19 cellular contexts compared by ENCODE assay signal in the genomic region with DNA sequence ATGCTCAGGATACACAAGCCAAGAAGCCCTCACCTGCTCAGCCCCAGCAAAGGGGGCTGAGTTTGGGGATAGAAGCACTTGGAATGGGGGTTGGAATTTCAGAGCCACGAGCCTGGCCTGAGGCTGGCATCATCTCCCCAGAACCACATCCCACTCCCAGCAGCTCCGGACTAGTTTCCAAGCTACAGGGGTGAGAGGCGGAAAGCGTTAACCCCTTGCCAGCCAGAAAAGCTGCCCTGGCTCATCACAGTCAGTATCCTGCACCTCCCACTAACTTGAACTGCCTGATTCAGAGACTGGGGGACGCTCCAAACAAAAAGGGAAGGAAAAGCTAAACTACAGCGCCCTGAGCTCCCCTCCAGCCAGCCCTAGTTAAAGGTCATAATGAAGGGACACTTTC. TPM values are rescaled to one million over a fixed set of nuclear protein-coding genes. Genes with fewer than 3 reads are reported as not detected.
DNase-seq lines count a peak whose midpoint lies in the region; ATAC-seq, FAIRE-seq and TF ChIP-seq lines count a peak whose summit lies in the region.
"Had no signal": no experiment of that assay in that cellular context is flagged by ENCODE, and none has a peak within 500 bp of the region (broad histone marks: within the 10 kb centered on the region; RNA-seq: fewer than 3 reads in every experiment).

No MANE protein-coding gene starts in this region.

- H3K9me3 ChIP-seq in heart left ventricle (no peaks in the 10 kb centered on the region), H1 (ENCODE audit: insufficient read depth in 2 of 2, low read depth in 1 of 2, low read length in 1 of 2) (no peaks in the 10 kb centered on the region), spleen (no peaks in the 10 kb centered on the region), PC-3 (ENCODE audit: low read length) (no peaks in the 10 kb centered on the region)
- H3K9me3 ChIP-seq: BLaER1 had no signal

- no peak overlapping the region for H2BK15ac ChIP-seq in H1 (ENCODE audit: low read length)

- H3K4ac ChIP-seq in H1 (replicated peaks; ENCODE audit: insufficient read length, low read depth, low read length), result no peak overlapping the region

- H3K23ac ChIP-seq in H1 (ENCODE audit: insufficient read length), result no peak overlapping the region

- DNase-seq in cardiac septum (ENCODE audit: low spot score) (peak; percentile 63), heart left ventricle (no peak), H1 (ENCODE audit: low read depth in 1 of 2, low spot score in 2 of 2) (no peak), spleen (peak; percentile 44), NCI-H345 treated with DMSO at 0.1 percent for 48 hours (lab: John Stamatoyannopoulos, UW; ENCODE audit: unreplicated experiment) (no peak), NCI-H748 treated with DMSO at 0.1 percent for 48 hours (lab: John Stamatoyannopoulos, UW) (no peak), PC-3 (no peak)
- DNase-seq: CD4-positive, alpha-beta memory T cell; DMS153; DMS79; GF-D8; HFFc6 had no signal

- no peaks in the 10 kb centered on the region for H3K9me3 Mint-ChIP-seq in nephron
- H3K9me3 Mint-ChIP-seq: CD4-positive, alpha-beta memory T cell; HFFc6 had no signal

- no TSS peak for BruUV-seq in PC-3 (replicated peaks; lab: Mats Ljungman, UMichigan)

- H3K79me2 ChIP-seq in H1 (ENCODE audit: control insufficient read depth in 1 of 2, insufficient read depth in 2 of 2, low read length in 2 of 2) (no peaks in the 10 kb centered on the region), PC-3 (ENCODE audit: low read length) (no peaks in the 10 kb centered on the region)

- H3K4me2 ChIP-seq in H1 (ENCODE audit: insufficient read depth in 1 of 2, low read depth in 2 of 2, low read length in 2 of 2), result no peak overlapping the region; a peak in 1 of 4 replicates
- no peak overlapping the region for H3K4me2 ChIP-seq in PC-3 (ENCODE audit: low read length)
- H3K4me2 ChIP-seq: BLaER1 had no signal

- H3K27me3 Mint-ChIP-seq in nephron (ENCODE audit: low read depth), result peaks cover 58% of the 10 kb centered on the region

- intact Hi-C loops in cardiac septum (cut with DNase I) (no loop called here), heart left ventricle (cut with DNase I) (no loop called here), spleen (cut with DNase I; ENCODE audit: low total_unique reads) (no loop called here), PC-3 (cut with micrococcal nuclease) (no loop called here)

- H3K4me1 ChIP-seq in heart left ventricle, result peaks cover 0 to 10% (median 0%) of the 10 kb centered on the region in 12 donors
- peaks cover 0 to 6% (median 5%) of the 10 kb centered on the region in 4 experiments; a peak in 3 of 7 replicates for H3K4me1 ChIP-seq in H1 (replicated peaks in 1 of 4; ENCODE audit: control insufficient read depth in 3 of 4, insufficient read depth in 4 of 4, low read length in 3 of 4)
- peaks cover 0 to 12% (median 0%) of the 10 kb centered on the region in 6 donors for H3K4me1 ChIP-seq in spleen
- H3K4me1 ChIP-seq in PC-3 (ENCODE audit: insufficient read depth, low read length), result no peaks in the 10 kb centered on the region
- H3K4me1 ChIP-seq: BLaER1 had no signal

- peak overlapping the region; percentile 68; the same call in 1 of the 2 replicates for H2AFZ ChIP-seq in H1 (ENCODE audit: low read length)
- H2AFZ ChIP-seq in PC-3 (ENCODE audit: low read length), result no peak overlapping the region

- no peak overlapping the region; a peak in 1 of 7 replicates for H3K9ac ChIP-seq in H1 (replicated peaks in 1 of 4; ENCODE audit: extremely low read depth in 1 of 4, low read depth in 3 of 4, low read length in 3 of 4)
- no peak overlapping the region for H3K9ac ChIP-seq in PC-3 (ENCODE audit: low read length)
- H3K9ac ChIP-seq: BLaER1 had no signal

- no peak for ATAC-seq in heart left ventricle
- ATAC-seq in PC-3, result no peak
- ATAC-seq: HCT116 had no signal

- H3K18ac ChIP-seq in H1 (ENCODE audit: extremely low read depth, low read length), result no peak overlapping the region

- TF ChIP-seq EP300 in H1 (IDR thresholded peaks at IDR 0.05; ENCODE audit: borderline replicate concordance in 1 of 2, low read depth in 2 of 2, low read length in 2 of 2), result no peak

- TF ChIP-seq CTCF in heart left ventricle (IDR thresholded peaks at IDR 0.05) (no peak), H1 (IDR thresholded peaks at IDR 0.05; ENCODE audit: control extremely low read depth in 1 of 3, insufficient read depth in 1 of 3, low read depth in 1 of 3, low read length in 3 of 3) (no peak), nephron (IDR thresholded peaks at IDR 0.05; ENCODE audit: unreplicated experiment in 3 of 3) (no peak), spleen (IDR thresholded peaks at IDR 0.05 in 8 of 11, conservative IDR thresholded peaks at IDR 0.05 in 3 of 11) (no peak), PC-3 (conservative IDR thresholded peaks at IDR 0.05; ENCODE audit: low read depth, low read length) (no peak)

- no peak overlapping the region for H2BK5ac ChIP-seq in H1 (ENCODE audit: low read depth, low read length)

- 68 to 80% (median 76%) methylated on average over 6 of the region's 6 CpGs for WGBS in heart left ventricle, 4 donors
- WGBS in H1 (ENCODE audit: extremely low coverage in 1 of 2, insufficient coverage in 1 of 2, insufficient read length in 1 of 2, insufficient replicate concordance in 2 of 2, low coverage in 1 of 2, low lambda C conversion rate in 2 of 2, missing lambda C conversion rate in 1 of 2), 2 experiments, result 44% methylated on average over 6 of the region's 6 CpGs; no CpG with 5 or more reads in 1 of the 2 experiments
- WGBS in spleen, 5 donors, result 62 to 78% (median 65%) methylated on average over 5 to 6 of the region's 6 CpGs

- H4K8ac ChIP-seq in H1 (ENCODE audit: extremely low read depth, insufficient read depth, low read length), result no peak overlapping the region

- H3K27me3 ChIP-seq in heart left ventricle, result no peaks in the 10 kb centered on the region
- peaks cover 0 to 6% (median 2%) of the 10 kb centered on the region in 4 experiments; a peak in 2 of 7 replicates for H3K27me3 ChIP-seq in H1 (replicated peaks in 1 of 4; ENCODE audit: control insufficient read depth in 3 of 4, extremely low read depth in 1 of 4, insufficient read depth in 3 of 4, low read length in 3 of 4)
- peaks cover 0 to 36% (median 0%) of the 10 kb centered on the region in 7 donors for H3K27me3 ChIP-seq in spleen (replicated peaks in 1 of 7)
- H3K27me3 ChIP-seq in PC-3 (ENCODE audit: low read length), result peaks cover 98% of the 10 kb centered on the region
- H3K27me3 ChIP-seq: BLaER1 had no signal

- H3K36me3 ChIP-seq in heart left ventricle (no peaks in the 10 kb centered on the region), H1 (ENCODE audit: control insufficient read depth in 2 of 4, insufficient read depth in 4 of 4, low read length in 3 of 4) (no peaks in the 10 kb centered on the region), spleen (no peaks in the 10 kb centered on the region), PC-3 (ENCODE audit: low read depth, low read length) (no peaks in the 10 kb centered on the region)
- H3K36me3 ChIP-seq: BLaER1 had no signal

- CTCF ChIA-PET in H1 (lab: Charles Lee; ENCODE audit: partially characterized antibody), result interaction anchor here (1.2 to 1.6 kb wide), 4 partner anchors 15 to 314 kb away, joined by 3 to 7 read pairs (median 4); no protein-coding TSS in a partner anchor
- CTCF ChIA-PET in PC-3 (lab: Charles Lee), result no interaction called here

- no peak overlapping the region for H4K5ac ChIP-seq in H1 (ENCODE audit: insufficient read length, low read depth, low read length)

- no peak overlapping the region for H2AK5ac ChIP-seq in H1 (ENCODE audit: low read depth, low read length)

- 0 out of 2 replicates have a peak overlapping the region, but pooled peaks have one; percentile 20 for H2BK12ac ChIP-seq in H1 (ENCODE audit: low read depth, low read length)

- H2BK120ac ChIP-seq in H1 (replicated peaks; ENCODE audit: low read depth, low read length), result no peak overlapping the region

- no peak overlapping the region for H3K56ac ChIP-seq in H1 (replicated peaks; ENCODE audit: insufficient read length, low read depth, low read length)

- H3K4me3 Mint-ChIP-seq in nephron, result no peak overlapping the region
- H3K4me3 Mint-ChIP-seq: CD14-positive monocyte; CD4-positive, alpha-beta memory T cell; HFFc6 had no signal

- no peak overlapping the region for H3K14ac ChIP-seq in H1 (ENCODE audit: insufficient read length)

- no peaks in the 10 kb centered on the region for H3K79me1 ChIP-seq in H1 (ENCODE audit: low read depth, low read length)

- H3K36me3 Mint-ChIP-seq in nephron (ENCODE audit: low read depth), result no peaks in the 10 kb centered on the region
- H3K36me3 Mint-ChIP-seq: CD14-positive monocyte; CD4-positive, alpha-beta memory T cell had no signal

- peaks cover 24% of the 10 kb centered on the region for H3K4me1 Mint-ChIP-seq in nephron
- H3K4me1 Mint-ChIP-seq: CD14-positive monocyte; CD4-positive, alpha-beta memory T cell had no signal

- no peaks in the 10 kb centered on the region for H3F3A ChIP-seq in PC-3 (ENCODE audit: low read length, unreplicated experiment)

- FAIRE-seq in H1 (lab: Jason Lieb, UNC), result no peak
- FAIRE-seq: H54 had no signal

- H3K9me2 ChIP-seq in PC-3 (replicated peaks; ENCODE audit: low read length), result no peaks in the 10 kb centered on the region

- H2BK20ac ChIP-seq in H1 (ENCODE audit: low read length), result no peak overlapping the region

- H3K27ac Mint-ChIP-seq in nephron, result peak overlapping the region in 2 of 3 experiments; percentile 8 to 67
- H3K27ac Mint-ChIP-seq: CD14-positive monocyte; CD4-positive, alpha-beta memory T cell; HFFc6 had no signal

- H3K23me2 ChIP-seq in H1 (ENCODE audit: low read depth, low read length), result no peaks in the 10 kb centered on the region

- no peak overlapping the region for H3K4me3 ChIP-seq in heart left ventricle
- H3K4me3 ChIP-seq in H1 (ENCODE audit: extremely low read depth in 1 of 4, insufficient read depth in 2 of 4, low read depth in 3 of 4, low read length in 4 of 4), result no peak overlapping the region
- no peak overlapping the region for H3K4me3 ChIP-seq in spleen
- no peak overlapping the region for H3K4me3 ChIP-seq in PC-3 (ENCODE audit: low read length)
- H3K4me3 ChIP-seq: BLaER1 had no signal

- no peak overlapping the region for H3K27ac ChIP-seq in heart left ventricle
- no peak overlapping the region for H3K27ac ChIP-seq in H1 (ENCODE audit: low read depth, low read length)
- no peak overlapping the region for H3K27ac ChIP-seq in spleen
- H3K27ac ChIP-seq in PC-3 (ENCODE audit: low read length), result no peak overlapping the region
- H3K27ac ChIP-seq: 22Rv1, BLaER1, HL-60 had no signal

- no peak for TF ChIP-seq RAD21 in H1 (IDR thresholded peaks at IDR 0.05 in 1 of 2, conservative IDR thresholded peaks at IDR 0.05 in 1 of 2; ENCODE audit: low read depth in 2 of 2, low read length in 2 of 2)

- H4K20me1 ChIP-seq in H1 (replicated peaks in 1 of 2; ENCODE audit: control insufficient read depth in 1 of 2, insufficient read depth in 2 of 2, low read length in 2 of 2), result no peaks in the 10 kb centered on the region
- no peaks in the 10 kb centered on the region for H4K20me1 ChIP-seq in PC-3 (ENCODE audit: low read length)
- H4K20me1 ChIP-seq: BLaER1 had no signal

- TF ChIP-seq POLR2A in heart left ventricle (IDR thresholded peaks at IDR 0.05), result no peak
- TF ChIP-seq POLR2A in H1 (IDR thresholded peaks at IDR 0.05; ENCODE audit: control extremely low read depth in 1 of 2, low read depth in 2 of 2, low read length in 2 of 2), result no peak
- no peak for TF ChIP-seq POLR2A in spleen (IDR thresholded peaks at IDR 0.05)

- no peak overlapping the region for H4K91ac ChIP-seq in H1 (replicated peaks; ENCODE audit: insufficient read length, low read length)

- POLR2A ChIA-PET in H1 (lab: Charles Lee; ENCODE audit: partially characterized antibody), result interaction anchor here (1.1 kb wide), 1 partner anchor 9 kb away, joined by 3 read pairs; no protein-coding TSS in a partner anchor
- POLR2A ChIA-PET in PC-3 (lab: Charles Lee; ENCODE audit: unreplicated experiment), result no interaction called here

RNA-seq across cellular contexts. Expression of a gene that starts 19.0 kb away (rescaled TPM):
- total RNA-seq in cardiac septum (2.6 TPM), heart left ventricle (1 to 10 TPM in 8 of 9 donors, under 1 TPM in 1; 0.59 to 6.5 (median 1.8) TPM), spleen (10 to 100 TPM in 3 of 7 donors, 1 to 10 TPM in 4; 4.3 to 18.9 (median 9.0) TPM), PC-3 (2014; rRNA removed) (not detected in 2 replicates)
- polyA plus RNA-seq in heart left ventricle (1 to 10 TPM; 1.5 to 3.8 TPM), H1 (2011; rRNA removed) (1.6 and 2.7 TPM in 2 replicates), spleen (1 to 10 TPM; 1.1 to 4.9 (median 3.3) TPM)
- 1.6 and 3.8 TPM in 2 replicates for total RNA-seq in H1 (2021; fragmentation: NEBNext Ultra II Directional; extraction: Animal tissue kit (Norgen Biotek cat#: 25700))
- 1.2 TPM for polyA plus RNA-seq in H1 (2011; cell fraction: cytosol; rRNA removed)
- 3.8 TPM for polyA plus RNA-seq in H1 (2011; cell fraction: nucleus; rRNA removed)
- 1.0 to 1.7 TPM (median 1.5 TPM) in 4 replicates for polyA plus RNA-seq in H1 (2012, experiment 1 of 2)
- polyA plus RNA-seq in H1 (2012, experiment 2 of 2), result 1.0 TPM
- polyA plus RNA-seq in H1 (2013, experiment 1 of 2), result 1.4 TPM
- 1.7 TPM for polyA plus RNA-seq in H1 (2013, experiment 2 of 2)
- polyA minus RNA-seq in H1 (2011; rRNA and poly(A)+ RNA removed), result 0.44 and 0.82 TPM in 2 replicates
- polyA minus RNA-seq in H1 (2011; cell fraction: cytosol; rRNA and poly(A)+ RNA removed), result 0.51 TPM
- 1.6 TPM for polyA minus RNA-seq in H1 (2011; cell fraction: nucleus; rRNA and poly(A)+ RNA removed)
- total RNA-seq: CD4-positive, alpha-beta memory T cell had no signal
- polyA plus RNA-seq: CD14-positive monocyte; CD4-positive, alpha-beta memory T cell had no signal

Comparison
In these comparisons a context has a peak if more than half of its experiments do, and no peak if none do; other contexts are left out.
1. DNase-seq: peak in cardiac septum (single experiment) and spleen (single experiment); none in heart left ventricle (0 of 5), H1 (0 of 2), NCI-H345 treated with DMSO at 0.1 percent for 48 hours (single experiment), NCI-H748 treated with DMSO at 0.1 percent for 48 hours (single experiment) and PC-3 (single experiment).